ENCODE assay signal across 14 cellular contexts in the genomic region with DNA sequence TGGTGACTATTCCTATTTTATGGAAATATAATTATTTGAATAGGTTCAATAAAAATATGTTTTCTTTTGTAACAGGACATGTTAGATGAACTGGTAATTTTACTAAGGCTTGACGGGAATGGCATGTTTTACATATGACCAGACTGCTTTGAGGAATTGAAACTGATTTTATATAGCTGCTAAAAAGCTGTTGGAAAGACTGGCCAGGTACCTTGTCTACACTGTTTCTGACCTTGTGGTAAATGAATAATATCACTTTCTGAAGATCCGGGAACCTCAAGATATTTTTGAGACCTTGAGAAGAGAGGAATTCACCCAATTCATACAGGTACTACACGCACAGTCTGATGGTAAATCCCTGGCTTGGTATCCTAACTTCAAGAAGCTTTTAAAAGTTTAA.
A peak's percentile ranks its signal among the peaks of the same experiment; 100 is the strongest.
DNase-seq lines count a peak whose midpoint lies in the region; ATAC-seq and TF ChIP-seq lines count a peak whose summit lies in the region.
"Had no signal": no experiment of that assay in that cellular context is flagged by ENCODE, and none has a peak within 500 bp of the region (broad histone marks: within the 10 kb centered on the region; RNA-seq: fewer than 3 reads in every experiment).

No MANE protein-coding gene starts in this region.

- ATAC-seq in GM19328 (IDR thresholded peaks at IDR 0.05; ENCODE audit: unreplicated experiment) (peak; percentile 89), HG02759 (IDR thresholded peaks at IDR 0.05; ENCODE audit: unreplicated experiment) (peak; percentile 91), HG03442 (IDR thresholded peaks at IDR 0.05; ENCODE audit: unreplicated experiment) (peak; percentile 95)

- TF ChIP-seq CTCF in GM10248 (IDR thresholded peaks at IDR 0.05; ENCODE audit: control extremely low read depth, extremely low read depth, low read depth, missing control alignments) = no peak

- DNase-seq in GM10248 (ENCODE audit: extremely low spot score) = peak; percentile 31
- DNase-seq in NCI-H2107 treated with DMSO at 0.1 percent for 48 hours (lab: John Stamatoyannopoulos, UW; ENCODE audit: unreplicated experiment) = no peak
- DNase-seq in activated CD8-positive, alpha-beta memory T cell treated with anti-CD3 and anti-CD28 coated beads, Interleukin-2, amount 50 U/mL, for 4 hours = no peak
- no peak for DNase-seq in NCI-H146 (lab: John Stamatoyannopoulos, UW)
- DNase-seq in erythroblast (lab: John Stamatoyannopoulos, UW) = no peak
- DNase-seq: activated T-cell treated with anti-CD3 and anti-CD28 coated beads, Interleukin-2, amount 50 U/mL, for 48 hours; DND-41; esophagus squamous epithelium; HCEC 1CT; NK-92 treated with Interleukin-12 subunit alpha and Interleukin-12 subunit beta, amount 100 ng/mL, for 24 hours; T-helper 9 cell had no signal

- CTCF ChIA-PET in GM10248 (lab: Yijun Ruan, JAX) = interaction anchor here (0.8 to 2.0 kb wide), 4 partner anchors 11 to 21 kb away, joined by 3 to 4 read pairs (median 4); no protein-coding TSS in a partner anchor

- POLR2A ChIA-PET in GM10248 (lab: Yijun Ruan, JAX) = interaction anchor here (1.2 to 2.0 kb wide), 2 partner anchors 11 to 21 kb away, joined by 7 to 12 read pairs; no protein-coding TSS in a partner anchor

- TF ChIP-seq POLR2A in erythroblast (IDR thresholded peaks at IDR 0.05; ENCODE audit: low read length) = no peak
